Comparison of ENCODE assay signal across 8 cellular contexts in the genomic region with DNA sequence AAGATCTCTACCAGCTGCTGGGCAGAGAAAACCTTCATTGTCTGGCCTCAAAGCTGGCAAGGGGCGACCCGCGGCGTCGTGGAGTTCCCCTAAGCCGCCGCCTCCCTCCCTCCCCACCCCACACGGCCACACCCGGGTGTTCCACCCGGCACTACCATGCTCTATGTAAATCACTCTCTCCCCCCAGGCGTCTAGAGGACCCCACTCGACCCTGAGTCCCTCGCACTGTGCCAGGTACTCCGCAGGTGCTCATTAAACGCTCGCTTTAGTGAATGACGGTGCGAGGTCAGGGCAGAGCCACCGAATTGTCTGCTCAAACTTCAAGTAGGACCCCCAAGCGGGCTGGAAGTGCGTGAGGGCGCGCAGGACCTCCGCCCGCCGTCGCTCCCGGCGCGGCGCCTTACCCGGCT. TPM values are rescaled to one million over a fixed set of nuclear protein-coding genes. Genes with fewer than 3 reads are reported as not detected.
DNase-seq lines count a peak whose midpoint lies in the region; ATAC-seq and TF ChIP-seq lines count a peak whose summit lies in the region.

No MANE protein-coding gene starts in this region.

- intact Hi-C loops in breast epithelium (cut with DNase I; ENCODE audit: low total_unique reads) (no loop called here), lower lobe of right lung (cut with DNase I) (no loop called here)

- H3K27ac ChIP-seq in breast epithelium (peak overlapping the region; percentile 94 to 95), lower lobe of right lung (peak overlapping the region; percentile 95)

- peak overlapping the region; percentile 57 to 91 (median 83) for H3K4me3 ChIP-seq in breast epithelium
- H3K4me3 ChIP-seq in lower lobe of right lung = peak overlapping the region; percentile 82

- H3K27me3 Mint-ChIP-seq in T-helper 17 cell = no peaks in the 10 kb centered on the region

- H3K4me3 Mint-ChIP-seq in T-helper 17 cell = peak overlapping the region; percentile 85

- H3K4me1 Mint-ChIP-seq in T-helper 17 cell = peaks cover 42% of the 10 kb centered on the region

- no peak for TF ChIP-seq CTCF in breast epithelium (IDR thresholded peaks at IDR 0.05)
- TF ChIP-seq CTCF in lower lobe of right lung (IDR thresholded peaks at IDR 0.05) = no peak

- H3K9me3 ChIP-seq in T-helper 17 cell (ENCODE audit: control insufficient read depth, low read length, poor library complexity, severe bottlenecking) = peaks cover 7% of the 10 kb centered on the region
- peaks cover under 1 to 10% of the 10 kb centered on the region in 2 donors for H3K9me3 ChIP-seq in breast epithelium
- H3K9me3 ChIP-seq in lower lobe of right lung = peaks cover 13% of the 10 kb centered on the region

- peak overlapping the region; percentile 80 for H3K27ac Mint-ChIP-seq in T-helper 17 cell

- H3K36me3 Mint-ChIP-seq in T-helper 17 cell (ENCODE audit: low read depth) = peaks cover 2% of the 10 kb centered on the region

- peak; percentile 32 for ATAC-seq in HG03135 (IDR thresholded peaks at IDR 0.05; ENCODE audit: unreplicated experiment)
- ATAC-seq in T-helper 17 cell = peak; percentile 68
- peak; percentile 43 to 47 for ATAC-seq in lower lobe of right lung

- no peak for TF ChIP-seq POLR2A in breast epithelium (IDR thresholded peaks at IDR 0.05)

- no peaks in the 10 kb centered on the region for H3K27me3 ChIP-seq in breast epithelium
- H3K27me3 ChIP-seq in lower lobe of right lung (ENCODE audit: low read depth) = no peaks in the 10 kb centered on the region

- peak; percentile 41 for DNase-seq in NK-92 treated with Interleukin-12 subunit alpha and Interleukin-12 subunit beta, amount 100 ng/mL, for 24 hours (lab: John Stamatoyannopoulos, UW)
- no peak for DNase-seq in NK-92 (lab: John Stamatoyannopoulos, UW; ENCODE audit: unreplicated experiment)
- peak; percentile 33 to 60 (median 50) for DNase-seq in T-helper 17 cell
- DNase-seq in breast epithelium (ENCODE audit: low spot score in 2 of 2) = no peak
- peak; percentile 67 for DNase-seq in lower lobe of right lung
- peak; percentile 7 for DNase-seq in stimulated activated CD8-positive, alpha-beta memory T cell treated with anti-CD3 and anti-CD28 coated beads, Interleukin-7, amount 100 ng/mL, for 24 hours (ENCODE audit: low read depth)
- no peak for DNase-seq in AG20443 (ENCODE audit: low spot score)

- no peaks in the 10 kb centered on the region for H3K4me1 ChIP-seq in breast epithelium
- H3K4me1 ChIP-seq in lower lobe of right lung = peaks cover 54% of the 10 kb centered on the region

- H3K36me3 ChIP-seq in breast epithelium (no peaks in the 10 kb centered on the region), lower lobe of right lung (peaks cover 3% of the 10 kb centered on the region)

RNA-seq across cellular contexts. Expression of a gene that starts 0.6 kb away (rescaled TPM):
- total RNA-seq in T-helper 17 cell (100 to 1,000 TPM; 134 to 138 TPM), breast epithelium (10 to 100 TPM; 24.8 to 44.9 (median 40.6) TPM), lower lobe of right lung (122 TPM)

Comparison
In these comparisons a context has a peak if more than half of its experiments do, and no peak if none do; other contexts are left out.
1. DNase-seq: peak in NK-92 treated with Interleukin-12 subunit alpha and Interleukin-12 subunit beta, amount 100 ng/mL, for 24 hours (single experiment), T-helper 17 cell (3 of 3), lower lobe of right lung (single experiment) and stimulated activated CD8-positive, alpha-beta memory T cell treated with anti-CD3 and anti-CD28 coated beads, Interleukin-7, amount 100 ng/mL, for 24 hours (single experiment); none in NK-92 (single experiment), breast epithelium (0 of 2) and AG20443 (single experiment).
2. Peak in every context shown above with its lines, with median percentiles within 50 percentile points of each other: ATAC-seq.